1 cellular context compared by ENCODE assay signal in the genomic region with DNA sequence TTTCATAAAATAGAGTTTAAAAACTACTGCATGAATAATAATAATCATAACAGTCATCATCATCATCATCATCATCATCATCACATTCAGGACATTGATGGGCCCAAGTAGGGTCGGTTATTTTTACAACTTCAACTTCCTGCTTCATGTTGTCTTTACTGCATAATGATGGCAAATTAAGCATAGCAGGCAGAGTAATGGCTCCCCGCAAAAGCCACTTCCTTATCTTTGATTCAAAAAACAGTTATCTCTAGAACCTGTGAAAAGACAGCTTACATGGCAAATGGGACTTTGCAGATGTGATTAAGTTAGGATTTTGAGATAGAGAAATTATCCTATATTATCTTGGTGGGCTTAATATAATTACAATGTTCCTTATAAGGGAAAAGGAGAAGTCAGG.
TF ChIP-seq lines count a peak whose summit lies in the region.

No MANE protein-coding gene starts in this region.

TF ChIP-seq in SK-N-SH, 30 proteins besides CTCF, POLR2A, EP300 and RAD21 (continued from another document):
- TF ChIP-seq TCF12 (IDR thresholded peaks at IDR 0.05), result no peak
- TF ChIP-seq FOXJ3 (CRISPR knock-in tag; IDR thresholded peaks at IDR 0.05), result no peak
- TF ChIP-seq NRF1 (IDR thresholded peaks at IDR 0.05; ENCODE audit: low read depth, low read length), result no peak
- TF ChIP-seq FOXM1 (IDR thresholded peaks at IDR 0.05; ENCODE audit: low read depth), result no peak
- TF ChIP-seq GABPA (IDR thresholded peaks at IDR 0.05; ENCODE audit: low read depth), result no peak
- TF ChIP-seq, protein P1, sequence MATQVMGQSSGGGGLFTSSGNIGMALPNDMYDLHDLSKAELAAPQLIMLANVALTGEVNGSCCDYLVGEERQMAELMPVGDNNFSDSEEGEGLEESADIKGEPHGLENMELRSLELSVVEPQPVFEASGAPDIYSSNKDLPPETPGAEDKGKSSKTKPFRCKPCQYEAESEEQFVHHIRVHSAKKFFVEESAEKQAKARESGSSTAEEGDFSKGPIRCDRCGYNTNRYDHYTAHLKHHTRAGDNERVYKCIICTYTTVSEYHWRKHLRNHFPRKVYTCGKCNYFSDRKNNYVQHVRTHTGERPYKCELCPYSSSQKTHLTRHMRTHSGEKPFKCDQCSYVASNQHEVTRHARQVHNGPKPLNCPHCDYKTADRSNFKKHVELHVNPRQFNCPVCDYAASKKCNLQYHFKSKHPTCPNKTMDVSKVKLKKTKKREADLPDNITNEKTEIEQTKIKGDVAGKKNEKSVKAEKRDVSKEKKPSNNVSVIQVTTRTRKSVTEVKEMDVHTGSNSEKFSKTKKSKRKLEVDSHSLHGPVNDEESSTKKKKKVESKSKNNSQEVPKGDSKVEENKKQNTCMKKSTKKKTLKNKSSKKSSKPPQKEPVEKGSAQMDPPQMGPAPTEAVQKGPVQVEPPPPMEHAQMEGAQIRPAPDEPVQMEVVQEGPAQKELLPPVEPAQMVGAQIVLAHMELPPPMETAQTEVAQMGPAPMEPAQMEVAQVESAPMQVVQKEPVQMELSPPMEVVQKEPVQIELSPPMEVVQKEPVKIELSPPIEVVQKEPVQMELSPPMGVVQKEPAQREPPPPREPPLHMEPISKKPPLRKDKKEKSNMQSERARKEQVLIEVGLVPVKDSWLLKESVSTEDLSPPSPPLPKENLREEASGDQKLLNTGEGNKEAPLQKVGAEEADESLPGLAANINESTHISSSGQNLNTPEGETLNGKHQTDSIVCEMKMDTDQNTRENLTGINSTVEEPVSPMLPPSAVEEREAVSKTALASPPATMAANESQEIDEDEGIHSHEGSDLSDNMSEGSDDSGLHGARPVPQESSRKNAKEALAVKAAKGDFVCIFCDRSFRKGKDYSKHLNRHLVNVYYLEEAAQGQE (IDR thresholded peaks at IDR 0.05; ENCODE audit: low read depth, low read length), result no peak
- TF ChIP-seq MAX (IDR thresholded peaks at IDR 0.05; ENCODE audit: low read depth), result no peak
- TF ChIP-seq RFX5 (IDR thresholded peaks at IDR 0.05; ENCODE audit: low read length), result no peak
- no peak for TF ChIP-seq POLR2AphosphoS5 (IDR thresholded peaks at IDR 0.05; ENCODE audit: low read depth, low read length)
- TF ChIP-seq YY1 (IDR thresholded peaks at IDR 0.05; ENCODE audit: low read depth), result no peak
- no peak for TF ChIP-seq TAF1 (IDR thresholded peaks at IDR 0.05; ENCODE audit: borderline replicate concordance, low read depth, low read length)
